ENCODE assay signal across 13 cellular contexts in the genomic region with DNA sequence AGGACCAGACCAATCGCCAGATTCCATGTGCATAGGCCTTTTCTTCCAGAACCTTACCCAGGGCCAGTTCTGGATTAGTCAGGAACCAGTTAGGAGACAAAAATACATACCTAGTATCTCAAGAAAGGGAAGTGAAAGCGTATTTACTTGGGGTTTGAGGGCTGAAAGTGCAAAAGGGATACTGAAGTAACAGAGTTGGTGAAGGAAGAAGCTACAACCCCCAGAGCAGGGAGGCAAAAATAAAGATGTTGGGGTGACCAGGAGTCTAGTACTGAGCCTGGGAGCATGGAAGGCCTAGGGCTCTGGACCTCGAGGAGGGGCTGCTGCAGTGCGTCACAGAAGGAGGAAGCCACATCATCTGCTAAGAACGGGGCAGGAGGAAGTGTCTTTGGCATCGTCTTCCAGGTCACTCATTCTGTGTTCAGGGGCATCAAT. TPM values are rescaled to one million over a fixed set of nuclear protein-coding genes. Genes with fewer than 3 reads are reported as not detected.
DNase-seq lines count a peak whose midpoint lies in the region; ATAC-seq and TF ChIP-seq lines count a peak whose summit lies in the region.
"Had no signal": no experiment of that assay in that cellular context is flagged by ENCODE, and none has a peak within 500 bp of the region (broad histone marks: within the 10 kb centered on the region; RNA-seq: fewer than 3 reads in every experiment).

No MANE protein-coding gene starts in this region.

- no peak overlapping the region for H3K4me3 ChIP-seq in BLaER1 treated with 17β-estradiol and CSF1 and Interleukin-3, amounts not matched to agents 10 nM and 100 nM
- H3K4me3 ChIP-seq: pancreas, SK-N-MC had no signal

- H3K9me3 ChIP-seq in BLaER1 treated with 17β-estradiol and CSF1 and Interleukin-3, amounts not matched to agents 10 nM and 100 nM (replicated peaks in 1 of 11), result no peaks in the 10 kb centered on the region
- H3K9me3 ChIP-seq: pancreas had no signal

- H3K36me3 ChIP-seq in BLaER1 treated with 17β-estradiol and CSF1 and Interleukin-3, amounts not matched to agents 10 nM and 100 nM, result no peaks in the 10 kb centered on the region
- H3K36me3 ChIP-seq: pancreas had no signal

- peak overlapping the region; percentile 92 for H3K27ac Mint-ChIP-seq in activated T-helper 1 cell treated with anti-CD3 and anti-CD28 coated beads, Interleukin-12 subunit alpha, Interleukin-12 subunit beta, Interleukin-2, Interleukin-4 antibody, amounts not matched to agents 30 ng/mL and 10 ng/mL and 1 ng/mL, durations not matched to agents 14 hours and 24 hours and 36 hours

- H3K9me3 Mint-ChIP-seq in activated T-helper 1 cell treated with anti-CD3 and anti-CD28 coated beads, Interleukin-12 subunit alpha, Interleukin-12 subunit beta, Interleukin-2, Interleukin-4 antibody, amounts not matched to agents 30 ng/mL and 10 ng/mL and 1 ng/mL, durations not matched to agents 14 hours and 24 hours and 36 hours, result no peaks in the 10 kb centered on the region
- H3K9me3 Mint-ChIP-seq: activated naive CD4-positive, alpha-beta T cell treated with anti-CD3 and anti-CD28 coated beads, Interleukin-2, amount 50 U/mL, for 72 hours had no signal

- no peaks in the 10 kb centered on the region for H3K36me3 Mint-ChIP-seq in activated T-helper 1 cell treated with anti-CD3 and anti-CD28 coated beads, Interleukin-12 subunit alpha, Interleukin-12 subunit beta, Interleukin-2, Interleukin-4 antibody, amounts not matched to agents 30 ng/mL and 10 ng/mL and 1 ng/mL, durations not matched to agents 14 hours and 24 hours and 36 hours (ENCODE audit: low read depth)
- H3K36me3 Mint-ChIP-seq: activated naive CD4-positive, alpha-beta T cell treated with anti-CD3 and anti-CD28 coated beads, Interleukin-2, amount 50 U/mL, for 72 hours had no signal

- peaks cover 0 to 17% (median 0%) of the 10 kb centered on the region in 11 experiments; a peak in 3 of 22 replicates for H4K20me1 ChIP-seq in BLaER1 treated with 17β-estradiol and CSF1 and Interleukin-3, amounts not matched to agents 10 nM and 100 nM

- peaks cover 24 to 31% (median 28%) of the 10 kb centered on the region in 10 experiments for H3K4me1 ChIP-seq in BLaER1 treated with 17β-estradiol and CSF1 and Interleukin-3, amounts not matched to agents 10 nM and 100 nM
- H3K4me1 ChIP-seq: pancreas had no signal

- no peak overlapping the region; a peak in 1 of 22 replicates for H3K9ac ChIP-seq in BLaER1 treated with 17β-estradiol and CSF1 and Interleukin-3, amounts not matched to agents 10 nM and 100 nM

- POLR2A ChIA-PET in HEK293T (lab: Yijun Ruan, JAX), result no interaction called here

- peaks cover 65 to 83% (median 75%) of the 10 kb centered on the region in 11 experiments for H3K27me3 ChIP-seq in BLaER1 treated with 17β-estradiol and CSF1 and Interleukin-3, amounts not matched to agents 10 nM and 100 nM

- peak overlapping the region; percentile 48 for H3K4me3 Mint-ChIP-seq in activated T-helper 1 cell treated with anti-CD3 and anti-CD28 coated beads, Interleukin-12 subunit alpha, Interleukin-12 subunit beta, Interleukin-2, Interleukin-4 antibody, amounts not matched to agents 30 ng/mL and 10 ng/mL and 1 ng/mL, durations not matched to agents 14 hours and 24 hours and 36 hours

- intact Hi-C loops in activated T-helper 1 cell treated with anti-CD3 and anti-CD28 coated beads, Interleukin-12 subunit alpha, Interleukin-12 subunit beta, Interleukin-2, Interleukin-4 antibody, amounts not matched to agents 30 ng/mL and 10 ng/mL and 1 ng/mL, durations not matched to agents 14 hours and 24 hours and 36 hours (cut with micrococcal nuclease), result no loop called here
- intact Hi-C loops in Right ventricle myocardium inferior (cut with DNase I), result no loop called here

- CTCF ChIA-PET in HEK293T (lab: Yijun Ruan, JAX), result interaction anchor here (0.6 kb wide), 1 partner anchor 19 kb away, joined by 6 read pairs; no protein-coding TSS in a partner anchor

- no peak for DNase-seq in activated T-helper 1 cell treated with anti-CD3 and anti-CD28 coated beads, Interleukin-12 subunit alpha, Interleukin-12 subunit beta, Interleukin-2, Interleukin-4 antibody, amounts not matched to agents 30 ng/mL and 10 ng/mL and 1 ng/mL, durations not matched to agents 14 hours and 24 hours and 36 hours (ENCODE audit: low spot score)
- DNase-seq in activated gamma-delta T cell (lab: John Stamatoyannopoulos, UW) (no peak), HEK293T (ENCODE audit: extremely low spot score) (no peak), Right ventricle myocardium inferior (ENCODE audit: missing footprints) (no peak)
- DNase-seq: NCI-H1436 treated with DMSO at 0.1 percent for 48 hours, pancreas had no signal

- peak overlapping the region in 5 of 11 experiments; percentile 11 to 57 (median 37); a peak in 5 of 22 replicates for H3K27ac ChIP-seq in BLaER1 treated with 17β-estradiol and CSF1 and Interleukin-3, amounts not matched to agents 10 nM and 100 nM
- H3K27ac ChIP-seq: C4-2B, pancreas, SK-N-MC had no signal

- ATAC-seq in GM18909 (IDR thresholded peaks at IDR 0.05; ENCODE audit: poor library complexity, unreplicated experiment) (peak; percentile 68), HG03175 (IDR thresholded peaks at IDR 0.05; ENCODE audit: unreplicated experiment) (peak; percentile 71), HG03025 (IDR thresholded peaks at IDR 0.05; ENCODE audit: low FRiP score, unreplicated experiment) (no peak), Right ventricle myocardium inferior (no peak)
- ATAC-seq: pancreas had no signal

- H3K27me3 Mint-ChIP-seq in activated T-helper 1 cell treated with anti-CD3 and anti-CD28 coated beads, Interleukin-12 subunit alpha, Interleukin-12 subunit beta, Interleukin-2, Interleukin-4 antibody, amounts not matched to agents 30 ng/mL and 10 ng/mL and 1 ng/mL, durations not matched to agents 14 hours and 24 hours and 36 hours (ENCODE audit: insufficient read depth), result no peaks in the 10 kb centered on the region

- H3K4me2 ChIP-seq in BLaER1 treated with 17β-estradiol and CSF1 and Interleukin-3, amounts not matched to agents 10 nM and 100 nM, result peak overlapping the region; percentile 42 to 67 (median 50)

- H3K4me1 Mint-ChIP-seq in activated T-helper 1 cell treated with anti-CD3 and anti-CD28 coated beads, Interleukin-12 subunit alpha, Interleukin-12 subunit beta, Interleukin-2, Interleukin-4 antibody, amounts not matched to agents 30 ng/mL and 10 ng/mL and 1 ng/mL, durations not matched to agents 14 hours and 24 hours and 36 hours (ENCODE audit: low read depth), result peaks cover 23% of the 10 kb centered on the region

TF ChIP-seq in HEK293T, 16 proteins besides CTCF, POLR2A, EP300 and RAD21:
- TF ChIP-seq ARNT (IDR thresholded peaks at IDR 0.05) (no peak), FOXM1 (IDR thresholded peaks at IDR 0.05; ENCODE audit: borderline replicate concordance) (no peak), L3MBTL2 (conservative IDR thresholded peaks at IDR 0.05) (no peak), NFRKB (IDR thresholded peaks at IDR 0.05) (no peak), HDGF (IDR thresholded peaks at IDR 0.05; ENCODE audit: borderline replicate concordance) (no peak), SUZ12 (IDR thresholded peaks at IDR 0.05) (no peak), FOXA1 (IDR thresholded peaks at IDR 0.05) (no peak), BHLHE40 (IDR thresholded peaks at IDR 0.05; ENCODE audit: borderline replicate concordance) (no peak), TARDBP (IDR thresholded peaks at IDR 0.05) (no peak), CTBP1 (IDR thresholded peaks at IDR 0.05; ENCODE audit: borderline replicate concordance) (no peak), ZNF384 (IDR thresholded peaks at IDR 0.05) (no peak), FOXK2 (IDR thresholded peaks at IDR 0.05) (no peak)
- TF ChIP-seq, protein P1, sequence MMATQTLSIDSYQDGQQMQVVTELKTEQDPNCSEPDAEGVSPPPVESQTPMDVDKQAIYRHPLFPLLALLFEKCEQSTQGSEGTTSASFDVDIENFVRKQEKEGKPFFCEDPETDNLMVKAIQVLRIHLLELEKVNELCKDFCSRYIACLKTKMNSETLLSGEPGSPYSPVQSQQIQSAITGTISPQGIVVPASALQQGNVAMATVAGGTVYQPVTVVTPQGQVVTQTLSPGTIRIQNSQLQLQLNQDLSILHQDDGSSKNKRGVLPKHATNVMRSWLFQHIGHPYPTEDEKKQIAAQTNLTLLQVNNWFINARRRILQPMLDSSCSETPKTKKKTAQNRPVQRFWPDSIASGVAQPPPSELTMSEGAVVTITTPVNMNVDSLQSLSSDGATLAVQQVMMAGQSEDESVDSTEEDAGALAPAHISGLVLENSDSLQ (IDR thresholded peaks at IDR 0.05), result no peak
TF ChIP-seq in HEK293T: peak in this region for 0.

RNA-seq across cellular contexts. Expression of a gene that starts 38.3 kb away (rescaled TPM):
- total RNA-seq in activated T-helper 1 cell treated with anti-CD3 and anti-CD28 coated beads, Interleukin-12 subunit alpha, Interleukin-12 subunit beta, Interleukin-2, Interleukin-4 antibody, amounts not matched to agents 30 ng/mL and 10 ng/mL and 1 ng/mL, durations not matched to agents 14 hours and 24 hours and 36 hours, result 0.12 and 0.34 TPM in 2 replicates
- 13.0 TPM for total RNA-seq in Right ventricle myocardium inferior
- total RNA-seq: pancreas had no signal

RNA-seq across cellular contexts. Expression of a gene that starts 38.9 kb away (rescaled TPM):
- total RNA-seq in activated T-helper 1 cell treated with anti-CD3 and anti-CD28 coated beads, Interleukin-12 subunit alpha, Interleukin-12 subunit beta, Interleukin-2, Interleukin-4 antibody, amounts not matched to agents 30 ng/mL and 10 ng/mL and 1 ng/mL, durations not matched to agents 14 hours and 24 hours and 36 hours, result not detected in 2 replicates
- total RNA-seq in Right ventricle myocardium inferior, result not detected
- total RNA-seq: activated naive CD4-positive, alpha-beta T cell treated with anti-CD3 and anti-CD28 coated beads, Interleukin-2, amount 50 U/mL, for 72 hours; pancreas had no signal

RNA-seq across cellular contexts. Expression of a gene that starts 40.6 kb away (rescaled TPM):
- total RNA-seq in activated T-helper 1 cell treated with anti-CD3 and anti-CD28 coated beads, Interleukin-12 subunit alpha, Interleukin-12 subunit beta, Interleukin-2, Interleukin-4 antibody, amounts not matched to agents 30 ng/mL and 10 ng/mL and 1 ng/mL, durations not matched to agents 14 hours and 24 hours and 36 hours, result 854 and 873 TPM in 2 replicates
- 253 TPM for total RNA-seq in Right ventricle myocardium inferior

RNA-seq across cellular contexts. Expression of a gene that starts 45.2 kb away (rescaled TPM):
- 83.3 and 85.5 TPM in 2 replicates for total RNA-seq in activated T-helper 1 cell treated with anti-CD3 and anti-CD28 coated beads, Interleukin-12 subunit alpha, Interleukin-12 subunit beta, Interleukin-2, Interleukin-4 antibody, amounts not matched to agents 30 ng/mL and 10 ng/mL and 1 ng/mL, durations not matched to agents 14 hours and 24 hours and 36 hours
- total RNA-seq in Right ventricle myocardium inferior, result 51.1 TPM

Comparison
In these comparisons a context has a peak if more than half of its experiments do, and no peak if none do; other contexts are left out.
1. ATAC-seq: peak in GM18909 (single experiment) and HG03175 (single experiment); none in HG03025 (single experiment) and Right ventricle myocardium inferior (single experiment).
2. RNA of a gene that starts 38.3 kb away (total RNA-seq): 13.0 TPM in Right ventricle myocardium inferior (single experiment); 0.12 to 0.34 TPM in activated T-helper 1 cell treated with anti-CD3 and anti-CD28 coated beads, Interleukin-12 subunit alpha, Interleukin-12 subunit beta, Interleukin-2, Interleukin-4 antibody, amounts not matched to agents 30 ng/mL and 10 ng/mL and 1 ng/mL, durations not matched to agents 14 hours and 24 hours and 36 hours; every median in the first group is over 10 times any median in the second.